23 cellular contexts compared by ENCODE assay signal in genomic region chr1:119462964-119463363, GRCh38. TPM values are rescaled to one million over a fixed set of nuclear protein-coding genes. Genes with fewer than 3 reads are reported as not detected.
DNase-seq lines count a peak whose midpoint lies in the region; ATAC-seq, FAIRE-seq and TF ChIP-seq lines count a peak whose summit lies in the region.
"Had no signal": no experiment of that assay in that cellular context is flagged by ENCODE, and none has a peak within 500 bp of the region (broad histone marks: within the 10 kb centered on the region; RNA-seq: fewer than 3 reads in every experiment).

No MANE protein-coding gene starts in this region.

- H3K27me3 ChIP-seq in foreskin keratinocyte: no peaks in the 10 kb centered on the region
- H3K27me3 ChIP-seq: BE2C had no signal

- no peak for FAIRE-seq in GM12891 (lab: Jason Lieb, UNC)

- H3K9me3 Mint-ChIP-seq in osteocyte (ENCODE audit: unreplicated experiment): no peaks in the 10 kb centered on the region
- H3K9me3 Mint-ChIP-seq: HFFc6 had no signal

- ATAC-seq in foreskin keratinocyte: peak; percentile 62
- ATAC-seq: HCT116 had no signal

- peaks cover 17% of the 10 kb centered on the region for H3K4me1 ChIP-seq in foreskin keratinocyte
- H3K4me1 ChIP-seq: BE2C had no signal

- no peak for TF ChIP-seq POLR2A in GM12891 (IDR thresholded peaks at IDR 0.05; ENCODE audit: low read depth, low read length)

- no peak overlapping the region for H3K27ac ChIP-seq in foreskin keratinocyte
- H3K27ac ChIP-seq: HL-60 had no signal

- no peaks in the 10 kb centered on the region for H3K4me1 Mint-ChIP-seq in osteocyte (ENCODE audit: unreplicated experiment)
- H3K4me1 Mint-ChIP-seq: CD4-positive, CD25-positive, alpha-beta regulatory T cell; CD8-positive, alpha-beta memory T cell had no signal

- peaks cover 16% of the 10 kb centered on the region for H3K27me3 Mint-ChIP-seq in osteocyte (ENCODE audit: unreplicated experiment)
- H3K27me3 Mint-ChIP-seq: CD4-positive, CD25-positive, alpha-beta regulatory T cell had no signal

- no peak overlapping the region for H3K4me3 Mint-ChIP-seq in osteocyte (ENCODE audit: unreplicated experiment)
- H3K4me3 Mint-ChIP-seq: CD4-positive, CD25-positive, alpha-beta regulatory T cell; CD8-positive, alpha-beta memory T cell; HFFc6 had no signal

- DNase-seq in ELR (ENCODE audit: low read depth): peak; percentile 22
- peak; percentile 9 for DNase-seq in RPMI7951 (ENCODE audit: low read depth)
- peak in 1 of 2 donors; percentile 36 for DNase-seq in foreskin keratinocyte
- DNase-seq in osteocyte (ENCODE audit: extremely low spot score, unreplicated experiment): peak; percentile 10
- no peak for DNase-seq in activated CD4-positive, CD25-positive, alpha-beta regulatory T cell (lab: John Stamatoyannopoulos, UW)
- no peak for DNase-seq in GM12891 (ENCODE audit: insufficient read length, low spot score)
- no peak for DNase-seq in KG1 (lab: John Stamatoyannopoulos, UW)
- DNase-seq: BE2C; C1 segment of cervical spinal cord; CD4-positive, CD25-positive, alpha-beta regulatory T cell; CD8-positive, alpha-beta memory T cell; COR-L47; DMS 273 treated with DMSO at 0.1 percent for 48 hours; DMS53; DND-41; GDM1; GOT3; H7; HFFc6 had no signal

- TF ChIP-seq CTCF in foreskin keratinocyte (conservative IDR thresholded peaks at IDR 0.05): no peak
- no peak for TF ChIP-seq CTCF in osteocyte (IDR thresholded peaks at IDR 0.05)

- no peaks in the 10 kb centered on the region for H3K36me3 Mint-ChIP-seq in osteocyte (ENCODE audit: unreplicated experiment)
- H3K36me3 Mint-ChIP-seq: CD4-positive, CD25-positive, alpha-beta regulatory T cell; CD8-positive, alpha-beta memory T cell had no signal

- no peak overlapping the region for H3K27ac Mint-ChIP-seq in osteocyte (ENCODE audit: unreplicated experiment)
- H3K27ac Mint-ChIP-seq: CD4-positive, CD25-positive, alpha-beta regulatory T cell; CD8-positive, alpha-beta memory T cell; HFFc6 had no signal

TF ChIP-seq in GM12891, 5 proteins besides CTCF, POLR2A, EP300 and RAD21:
- TF ChIP-seq POLR2AphosphoS5 (IDR thresholded peaks at IDR 0.05; ENCODE audit: low read depth, low read length) (no peak), SPI1 (IDR thresholded peaks at IDR 0.05; ENCODE audit: low read depth, low read length) (no peak), POU2F2 (IDR thresholded peaks at IDR 0.05; ENCODE audit: low read depth, low read length) (no peak), PAX5 (IDR thresholded peaks at IDR 0.05; ENCODE audit: insufficient read depth, low read length, severe bottlenecking) (no peak), TAF1 (IDR thresholded peaks at IDR 0.05; ENCODE audit: low read depth, low read length) (no peak)

RNA-seq across cellular contexts. Expression of gene HSD3B1, which starts 44.0 kb away (rescaled TPM):
- total RNA-seq in RPMI7951 (2014; rRNA removed; shearing (Covaris generic)): not detected in 2 replicates
- total RNA-seq in foreskin keratinocyte (0.07 TPM in 1 of 2 replicates, not detected in the other), osteocyte (not detected in 2 replicates)
- 0.06 and 0.08 TPM in 2 replicates for polyA plus RNA-seq in foreskin keratinocyte
- polyA plus RNA-seq in GM12891 (2012; ENCODE audit: low read depth, missing spikeins): not detected
- total RNA-seq: A172; CD4-positive, CD25-positive, alpha-beta regulatory T cell; CD8-positive, alpha-beta memory T cell; H7; HFFc6; HT1080 had no signal
- polyA plus RNA-seq: CD4-positive, CD25-positive, alpha-beta regulatory T cell; CD8-positive, alpha-beta memory T cell had no signal

RNA-seq across cellular contexts. Expression of gene HSD3B2, which starts 48.0 kb away (rescaled TPM):
- total RNA-seq in RPMI7951 (2014; rRNA removed; shearing (Covaris generic)): 0.12 TPM in 1 of 2 replicates, not detected in the other
- not detected in 2 replicates for total RNA-seq in foreskin keratinocyte
- not detected in 2 replicates for polyA plus RNA-seq in foreskin keratinocyte
- total RNA-seq in osteocyte: not detected in 2 replicates
- not detected for polyA plus RNA-seq in GM12891 (2012; ENCODE audit: low read depth, missing spikeins)
- total RNA-seq: A172; CD4-positive, CD25-positive, alpha-beta regulatory T cell; CD8-positive, alpha-beta memory T cell; HFFc6; HT1080 had no signal
- polyA plus RNA-seq: CD4-positive, CD25-positive, alpha-beta regulatory T cell; CD8-positive, alpha-beta memory T cell had no signal

Comparison
In these comparisons a context has a peak if more than half of its experiments do, and no peak if none do; other contexts are left out.
1. DNase-seq: peak in ELR (single experiment), RPMI7951 (single experiment) and osteocyte (single experiment); none in activated CD4-positive, CD25-positive, alpha-beta regulatory T cell (0 of 4), GM12891 (single experiment) and KG1 (single experiment).